ENCODE assay signal across 9 cellular contexts in genomic region chr7:95840953-95841950, GRCh38.
DNase-seq lines count a peak whose midpoint lies in the region; ATAC-seq and TF ChIP-seq lines count a peak whose summit lies in the region.
"Had no signal": no experiment of that assay in that cellular context is flagged by ENCODE, and none has a peak within 500 bp of the region (broad histone marks: within the 10 kb centered on the region; RNA-seq: fewer than 3 reads in every experiment).

No MANE protein-coding gene starts in this region.

- no peaks in the 10 kb centered on the region for H3K4me1 Mint-ChIP-seq in stimulated activated naive CD8-positive, alpha-beta T cell treated with anti-CD3 and anti-CD28 coated beads, Interleukin-15, amount 100 ng/mL, for 72 hours

- H3K36me3 ChIP-seq in brain microvascular endothelial cell (replicated peaks) (no peaks in the 10 kb centered on the region), thyroid gland (no peaks in the 10 kb centered on the region)

- H3K4me3 Mint-ChIP-seq in stimulated activated naive CD8-positive, alpha-beta T cell treated with anti-CD3 and anti-CD28 coated beads, Interleukin-15, amount 100 ng/mL, for 72 hours = no peak overlapping the region
- H3K4me3 Mint-ChIP-seq: T-helper 1 cell treated with Interleukin-12 subunit alpha and Interleukin-12 subunit beta and Interleukin-4 antibody, amounts not matched to agents 30 μg/mL and 1 μg/mL, for 36 hours had no signal

- POLR2A ChIA-PET in GM10248 (lab: Yijun Ruan, JAX) = no interaction called here

- peak; percentile 92 for ATAC-seq in GM21423 (IDR thresholded peaks at IDR 0.05; ENCODE audit: unreplicated experiment)
- no peak for ATAC-seq in stimulated activated naive CD8-positive, alpha-beta T cell treated with anti-CD3 and anti-CD28 coated beads, Interleukin-15, amount 100 ng/mL, for 72 hours

- DNase-seq in GM10248 (ENCODE audit: extremely low spot score) = peak; percentile 40
- DNase-seq in HT-29 (ENCODE audit: low spot score) = peak; percentile 42
- no peak for DNase-seq in brain microvascular endothelial cell
- no peak for DNase-seq in NCI-H446 treated with DMSO at 0.1 percent for 48 hours (lab: John Stamatoyannopoulos, UW)
- no peak for DNase-seq in thyroid gland
- no peak for DNase-seq in NCI-H1048 (lab: John Stamatoyannopoulos, UW)
- DNase-seq in stimulated activated naive CD8-positive, alpha-beta T cell treated with anti-CD3 and anti-CD28 coated beads, Interleukin-15, amount 100 ng/mL, for 72 hours = no peak

- peaks cover 11 to 25% of the 10 kb centered on the region in 2 donors for H3K9me3 Mint-ChIP-seq in stimulated activated naive CD8-positive, alpha-beta T cell treated with anti-CD3 and anti-CD28 coated beads, Interleukin-15, amount 100 ng/mL, for 72 hours

- H3K9me3 ChIP-seq in thyroid gland = no peaks in the 10 kb centered on the region

- TF ChIP-seq CTCF in GM10248 (IDR thresholded peaks at IDR 0.05; ENCODE audit: control extremely low read depth, extremely low read depth, low read depth, missing control alignments) (peak; percentile 9), brain microvascular endothelial cell (IDR thresholded peaks at IDR 0.05; ENCODE audit: low read depth, low read length, missing control alignments) (peak; percentile 51), thyroid gland (IDR thresholded peaks at IDR 0.05) (no peak)

- WGBS in thyroid gland, 2 donors = 76 to 80% methylated on average over 4 of the region's 4 CpGs

- H3K4me1 ChIP-seq in thyroid gland = no peaks in the 10 kb centered on the region

- CTCF ChIA-PET in GM10248 (lab: Yijun Ruan, JAX) = interaction anchor here (0.9 to 1.8 kb wide), 24 partner anchors 11 to 1443 kb away, joined by 3 to 18 read pairs (median 4); no protein-coding TSS in a partner anchor

- in situ Hi-C loops in brain microvascular endothelial cell (cut with HindIII; ENCODE audit: low pct_ligation_motif_present, low sequenced_read_pairs) = no loop called here

- H3K27me3 ChIP-seq in brain microvascular endothelial cell (replicated peaks) (no peaks in the 10 kb centered on the region), thyroid gland (no peaks in the 10 kb centered on the region)

- no peak overlapping the region for H3K27ac Mint-ChIP-seq in stimulated activated naive CD8-positive, alpha-beta T cell treated with anti-CD3 and anti-CD28 coated beads, Interleukin-15, amount 100 ng/mL, for 72 hours
- H3K27ac Mint-ChIP-seq: T-helper 1 cell treated with Interleukin-12 subunit alpha and Interleukin-12 subunit beta and Interleukin-4 antibody, amounts not matched to agents 30 μg/mL and 1 μg/mL, for 36 hours had no signal

- H3K27me3 Mint-ChIP-seq in stimulated activated naive CD8-positive, alpha-beta T cell treated with anti-CD3 and anti-CD28 coated beads, Interleukin-15, amount 100 ng/mL, for 72 hours = peaks cover 6% of the 10 kb centered on the region

- no peak for TF ChIP-seq POLR2A in thyroid gland (IDR thresholded peaks at IDR 0.05)

- intact Hi-C loops in thyroid gland (cut with DNase I) = no loop called here

- no peak overlapping the region for H3K4me3 ChIP-seq in brain microvascular endothelial cell (ENCODE audit: low read depth, low read length)
- H3K4me3 ChIP-seq in thyroid gland (replicated peaks in 1 of 3) = no peak overlapping the region

- H3K27ac ChIP-seq in brain microvascular endothelial cell = no peak overlapping the region
- no peak overlapping the region for H3K27ac ChIP-seq in thyroid gland

Comparison
In these comparisons a context has a peak if more than half of its experiments do, and no peak if none do; other contexts are left out.
1. DNase-seq: peak in GM10248 (single experiment) and HT-29 (single experiment); none in brain microvascular endothelial cell (single experiment), NCI-H446 treated with DMSO at 0.1 percent for 48 hours (single experiment), thyroid gland (0 of 2), NCI-H1048 (single experiment) and stimulated activated naive CD8-positive, alpha-beta T cell treated with anti-CD3 and anti-CD28 coated beads, Interleukin-15, amount 100 ng/mL, for 72 hours (0 of 2).
2. CTCF ChIP-seq: peak in GM10248 (single experiment) and brain microvascular endothelial cell (single experiment); none in thyroid gland (0 of 6).